1 cellular context compared by ENCODE assay signal in genomic region chr9:93132946-93133640, GRCh38.
TF ChIP-seq lines count a peak whose summit lies in the region.

No MANE protein-coding gene starts in this region.

TF ChIP-seq in HepG2, 621 proteins besides CTCF, POLR2A, EP300 and RAD21 (continues in another document):
- TF ChIP-seq SALL2 (CRISPR knock-in tag; IDR thresholded peaks at IDR 0.05) (0 out of 2 replicates have a peak, but pooled peaks have one; percentile 29), JARID2 (CRISPR knock-in tag; IDR thresholded peaks at IDR 0.05; ENCODE audit: insufficient replicate concordance) (no peak), STAT6 (CRISPR knock-in tag; IDR thresholded peaks at IDR 0.05; ENCODE audit: borderline replicate concordance) (0 out of 2 replicates have a peak, but pooled peaks have one; percentile 40), ETV5 (CRISPR knock-in tag; IDR thresholded peaks at IDR 0.05; ENCODE audit: borderline replicate concordance) (0 out of 2 replicates have a peak, but pooled peaks have one; percentile 18), TARDBP (CRISPR knock-in tag; IDR thresholded peaks at IDR 0.05) (peak; percentile 41), ZSCAN31 (CRISPR knock-in tag; IDR thresholded peaks at IDR 0.05; ENCODE audit: low read depth) (peak; percentile 36; the same call in 1 of the 2 replicates), DMTF1 (CRISPR knock-in tag; IDR thresholded peaks at IDR 0.05) (0 out of 2 replicates have a peak, but pooled peaks have one; percentile 44), FOXA3 (CRISPR knock-in tag; IDR thresholded peaks at IDR 0.05) (peak; percentile 86), ZNF510 (CRISPR knock-in tag; IDR thresholded peaks at IDR 0.05; ENCODE audit: low read depth) (0 out of 2 replicates have a peak, but pooled peaks have one; percentile 30), ZNF362 (CRISPR knock-in tag; IDR thresholded peaks at IDR 0.05; ENCODE audit: borderline replicate concordance) (no peak), RELA (CRISPR knock-in tag; IDR thresholded peaks at IDR 0.05) (no peak), KDM3A (CRISPR knock-in tag; IDR thresholded peaks at IDR 0.05; ENCODE audit: low read depth) (0 out of 2 replicates have a peak, but pooled peaks have one; percentile 24), ZNF768 (CRISPR knock-in tag; IDR thresholded peaks at IDR 0.05) (peak; percentile 97), PRPF4 (IDR thresholded peaks at IDR 0.05; ENCODE audit: low read depth, low read length, poor library complexity, severe bottlenecking) (no peak), DNMT3B (CRISPR knock-in tag; conservative IDR thresholded peaks at IDR 0.05) (0 out of 2 replicates have a peak, but pooled peaks have one; percentile 65), ZNF263 (CRISPR knock-in tag; IDR thresholded peaks at IDR 0.05) (0 out of 2 replicates have a peak, but pooled peaks have one; percentile 33), ZNF839 (CRISPR knock-in tag; IDR thresholded peaks at IDR 0.05; ENCODE audit: borderline replicate concordance) (peak; percentile 35; the same call in 1 of the 2 replicates), CBX5 (CRISPR knock-in tag; IDR thresholded peaks at IDR 0.05; ENCODE audit: borderline replicate concordance) (0 out of 2 replicates have a peak, but pooled peaks have one; percentile 23), CBFB (CRISPR knock-in tag; IDR thresholded peaks at IDR 0.05) (0 out of 2 replicates have a peak, but pooled peaks have one; percentile 54), PBX3 (CRISPR knock-in tag; IDR thresholded peaks at IDR 0.05; ENCODE audit: borderline replicate concordance) (0 out of 2 replicates have a peak, but pooled peaks have one; percentile 23), ZNF414 (CRISPR knock-in tag; IDR thresholded peaks at IDR 0.05) (peak; percentile 72; the same call in 1 of the 2 replicates), ZBTB20 (CRISPR knock-in tag; IDR thresholded peaks at IDR 0.05; ENCODE audit: borderline replicate concordance, low read depth) (no peak), KLF15 (CRISPR knock-in tag; IDR thresholded peaks at IDR 0.05; ENCODE audit: borderline replicate concordance) (peak; percentile 70; the same call in 1 of the 2 replicates), ZNF619 (CRISPR knock-in tag; IDR thresholded peaks at IDR 0.05) (0 out of 2 replicates have a peak, but pooled peaks have one; percentile 29), THRA (CRISPR knock-in tag; IDR thresholded peaks at IDR 0.05; ENCODE audit: borderline replicate concordance) (peak; percentile 9; the same call in 1 of the 2 replicates), ZNF513 (CRISPR knock-in tag; conservative IDR thresholded peaks at IDR 0.05) (no peak), GATAD2A (CRISPR knock-in tag; IDR thresholded peaks at IDR 0.05) (peak; percentile 51), ZNF501 (CRISPR knock-in tag; IDR thresholded peaks at IDR 0.05) (peak; percentile 57; the same call in 1 of the 2 replicates), HDAC1 (CRISPR knock-in tag; IDR thresholded peaks at IDR 0.05) (peak; percentile 1; the same call in 1 of the 2 replicates), ZNF3 (CRISPR knock-in tag; IDR thresholded peaks at IDR 0.05) (0 out of 2 replicates have a peak, but pooled peaks have one; percentile 10), ZSCAN9 (CRISPR knock-in tag; IDR thresholded peaks at IDR 0.05; ENCODE audit: borderline replicate concordance) (0 out of 2 replicates have a peak, but pooled peaks have one; percentile 10), ADNP (CRISPR knock-in tag; IDR thresholded peaks at IDR 0.05) (no peak), E2F2 (CRISPR knock-in tag; IDR thresholded peaks at IDR 0.05; ENCODE audit: borderline replicate concordance) (0 out of 2 replicates have a peak, but pooled peaks have one; percentile 49), ZNF441 (CRISPR knock-in tag; IDR thresholded peaks at IDR 0.05; ENCODE audit: borderline replicate concordance) (peak; percentile 45; the same call in 1 of the 2 replicates), ZNF281 (CRISPR knock-in tag; IDR thresholded peaks at IDR 0.05; ENCODE audit: borderline replicate concordance) (peak; percentile 86), KLF11 (CRISPR knock-in tag; IDR thresholded peaks at IDR 0.05) (no peak), SP2 (CRISPR knock-in tag; IDR thresholded peaks at IDR 0.05) (peak; percentile 33; the same call in 1 of the 2 replicates), SMAD3 (CRISPR knock-in tag; IDR thresholded peaks at IDR 0.05) (peak; percentile 78)
